ENCODE assay signal across 16 cellular contexts in genomic region chr1:157966034-157966671, GRCh38. TPM values are rescaled to one million over a fixed set of nuclear protein-coding genes. Genes with fewer than 3 reads are reported as not detected.
DNase-seq lines count a peak whose midpoint lies in the region; ATAC-seq and TF ChIP-seq lines count a peak whose summit lies in the region.
"Had no signal": no experiment of that assay in that cellular context is flagged by ENCODE, and none has a peak within 500 bp of the region (broad histone marks: within the 10 kb centered on the region; RNA-seq: fewer than 3 reads in every experiment).

No MANE protein-coding gene starts in this region.

- POLR2A ChIA-PET in SK-N-SH (lab: Yijun Ruan, JAX): no interaction called here
- POLR2A ChIA-PET in activated CD8-positive, alpha-beta T cell treated with anti-CD3 and anti-CD28 coated beads, Interleukin-2, amount 10 ng/mL, durations not matched to agents 7 days and 5 days (lab: Charles Lee): no interaction called here

- H3K27me3 ChIP-seq in SK-N-SH (ENCODE audit: insufficient read depth) (peaks cover 5% of the 10 kb centered on the region; the same call in 1 of the 2 replicates), duodenal mucosa (ENCODE audit: control insufficient read depth in 1 of 2, insufficient read depth in 2 of 2, low read length in 2 of 2) (peaks cover 0 to 2% of the 10 kb centered on the region in 2 donors), mesenchymal stem cell (ENCODE audit: control insufficient read depth in 1 of 2, insufficient read depth in 1 of 2, low read length in 2 of 2) (no peaks in the 10 kb centered on the region)
- H3K27me3 ChIP-seq: ovary had no signal

- H3K9ac ChIP-seq in SK-N-SH (no peak overlapping the region), duodenal mucosa (ENCODE audit: low read depth in 1 of 2, low read length in 2 of 2) (peak overlapping the region; percentile 2 to 17), mesenchymal stem cell (ENCODE audit: low read length) (peak overlapping the region; percentile 24)

- H3K4me1 Mint-ChIP-seq in activated CD8-positive, alpha-beta T cell treated with anti-CD3 and anti-CD28 coated beads, Interleukin-2, amount 10 ng/mL, durations not matched to agents 7 days and 5 days (ENCODE audit: low read depth): no peaks in the 10 kb centered on the region

- H2BK120ac ChIP-seq in mesenchymal stem cell (ENCODE audit: low read depth, low read length): no peak overlapping the region

- H3K27me3 Mint-ChIP-seq in activated CD8-positive, alpha-beta T cell treated with anti-CD3 and anti-CD28 coated beads, Interleukin-2, amount 10 ng/mL, durations not matched to agents 7 days and 5 days (ENCODE audit: low read depth): peaks cover 4% of the 10 kb centered on the region

- TF ChIP-seq EP300 in SK-N-SH (IDR thresholded peaks at IDR 0.05; ENCODE audit: borderline replicate concordance in 1 of 2, low read depth in 1 of 2, low read length in 1 of 2): no peak

- H3K79me1 ChIP-seq in mesenchymal stem cell (replicated peaks; ENCODE audit: low read length, poor library complexity, severe bottlenecking): peaks cover 2% of the 10 kb centered on the region

- H3K4me1 ChIP-seq in SK-N-SH (ENCODE audit: control insufficient read depth in 1 of 2, insufficient read depth in 2 of 2, low read depth in 1 of 2, low read length in 1 of 2): peaks cover 6 to 30% of the 10 kb centered on the region in 2 experiments; a peak in 3 of 4 replicates
- peaks cover 44 to 60% of the 10 kb centered on the region in 2 donors for H3K4me1 ChIP-seq in duodenal mucosa (ENCODE audit: control insufficient read depth in 1 of 2, insufficient read depth in 2 of 2, low read length in 2 of 2)
- peaks cover 39% of the 10 kb centered on the region for H3K4me1 ChIP-seq in mesenchymal stem cell (ENCODE audit: control insufficient read depth, insufficient read depth, low read depth, low read length)

- H3K27ac ChIP-seq in SK-N-SH (ENCODE audit: low read depth in 2 of 2, low read length in 1 of 2) (no peak overlapping the region), duodenal mucosa (ENCODE audit: low read depth, low read length) (no peak overlapping the region), mesenchymal stem cell (ENCODE audit: low read length, poor library complexity, severe bottlenecking) (peak overlapping the region; percentile 99)
- H3K27ac ChIP-seq: ovary had no signal

- DNase-seq in SK-N-SH: no peak
- peak; percentile 74 for DNase-seq in mesenchymal stem cell
- DNase-seq in NCI-H2196 treated with DMSO at 0.1 percent for 48 hours (lab: John Stamatoyannopoulos, UW; ENCODE audit: unreplicated experiment): no peak
- DNase-seq in SW 1271 (lab: John Stamatoyannopoulos, UW): no peak
- no peak for DNase-seq in activated CD8-positive, alpha-beta T cell treated with anti-CD3 and anti-CD28 coated beads, Interleukin-2, amount 10 ng/mL, durations not matched to agents 7 days and 5 days
- DNase-seq: 8988T; activated CD4-positive, alpha-beta T cell treated with anti-CD3 and anti-CD28 coated beads for 36 hours; foreskin melanocyte; left ventricle myocardium superior; NCI-H1417; ovary; stimulated activated CD4-positive, alpha-beta T cell treated with anti-CD3 and anti-CD28 coated beads, Interleukin-4, amount 100 ng/mL, for 24 hours; stimulated activated naive CD8-positive, alpha-beta T cell treated with anti-CD3 and anti-CD28 coated beads, Interleukin-15, amount 100 ng/mL, for 72 hours had no signal

- H3K9me2 ChIP-seq in SK-N-SH: no peaks in the 10 kb centered on the region

- ATAC-seq in SK-N-SH treated with all-trans-retinoic acid at 6 μM for 48 hours (no peak), GM21390 (IDR thresholded peaks at IDR 0.05; ENCODE audit: unreplicated experiment) (no peak)
- ATAC-seq in activated CD8-positive, alpha-beta T cell treated with anti-CD3 and anti-CD28 coated beads, Interleukin-2, amount 10 ng/mL, durations not matched to agents 7 days and 5 days: no peak
- ATAC-seq: activated CD4-positive, alpha-beta T cell treated with anti-CD3 and anti-CD28 coated beads for 36 hours; left ventricle myocardium superior; stimulated activated naive CD8-positive, alpha-beta T cell treated with anti-CD3 and anti-CD28 coated beads, Interleukin-15, amount 100 ng/mL, for 72 hours had no signal

- H3K9me3 Mint-ChIP-seq in activated CD8-positive, alpha-beta T cell treated with anti-CD3 and anti-CD28 coated beads, Interleukin-2, amount 10 ng/mL, durations not matched to agents 7 days and 5 days (ENCODE audit: insufficient read depth): no peaks in the 10 kb centered on the region
- H3K9me3 Mint-ChIP-seq: stimulated activated naive CD8-positive, alpha-beta T cell treated with anti-CD3 and anti-CD28 coated beads, Interleukin-15, amount 100 ng/mL, for 72 hours had no signal

- TF ChIP-seq RAD21 in SK-N-SH (IDR thresholded peaks at IDR 0.05; ENCODE audit: low read length): no peak

- H3K18ac ChIP-seq in mesenchymal stem cell (ENCODE audit: low read depth in 1 of 2, low read length in 2 of 2): no peak overlapping the region

- H3K4ac ChIP-seq in mesenchymal stem cell (ENCODE audit: low read depth in 1 of 2, low read length in 2 of 2): no peak overlapping the region

- TF ChIP-seq CTCF in SK-N-SH (IDR thresholded peaks at IDR 0.05): no peak

- no peak overlapping the region for H3K14ac ChIP-seq in mesenchymal stem cell (ENCODE audit: low read length in 2 of 2)

- peak overlapping the region; percentile 99 for H2BK5ac ChIP-seq in mesenchymal stem cell (ENCODE audit: low read depth, low read length, poor library complexity, severe bottlenecking)

- no peak overlapping the region for H2BK15ac ChIP-seq in mesenchymal stem cell (ENCODE audit: low read depth, poor library complexity, severe bottlenecking)

- peak overlapping the region; percentile 100 for H2AK5ac ChIP-seq in mesenchymal stem cell (ENCODE audit: low read length, severe bottlenecking)

- H3K4me2 ChIP-seq in SK-N-SH (no peak overlapping the region), mesenchymal stem cell (ENCODE audit: low read length, poor library complexity, severe bottlenecking) (no peak overlapping the region)

- H2AFZ ChIP-seq in SK-N-SH (ENCODE audit: low read depth): no peak overlapping the region
- H2AFZ ChIP-seq in mesenchymal stem cell (ENCODE audit: low read depth, low read length): no peak overlapping the region

- CTCF ChIA-PET in SK-N-SH (lab: Yijun Ruan, JAX): interaction anchor here (0.7 to 1.4 kb wide), 4 partner anchors 18 to 1042 kb away, joined by 3 to 5 read pairs (median 3); no protein-coding TSS in a partner anchor
- CTCF ChIA-PET in activated CD8-positive, alpha-beta T cell treated with anti-CD3 and anti-CD28 coated beads, Interleukin-2, amount 10 ng/mL, durations not matched to agents 7 days and 5 days (lab: Charles Lee): no interaction called here

- H4K91ac ChIP-seq in mesenchymal stem cell (ENCODE audit: low read length): no peak overlapping the region

- H3F3A ChIP-seq in SK-N-SH (replicated peaks; ENCODE audit: insufficient read depth): peaks cover 29% of the 10 kb centered on the region

- no peaks in the 10 kb centered on the region for H4K20me1 ChIP-seq in SK-N-SH (ENCODE audit: insufficient read depth)

- no peak overlapping the region for H3K27ac Mint-ChIP-seq in activated CD8-positive, alpha-beta T cell treated with anti-CD3 and anti-CD28 coated beads, Interleukin-2, amount 10 ng/mL, durations not matched to agents 7 days and 5 days
- H3K27ac Mint-ChIP-seq: activated CD4-positive, alpha-beta T cell treated with anti-CD3 and anti-CD28 coated beads for 36 hours; stimulated activated naive CD8-positive, alpha-beta T cell treated with anti-CD3 and anti-CD28 coated beads, Interleukin-15, amount 100 ng/mL, for 72 hours had no signal

- WGBS in SK-N-SH (ENCODE audit: low lambda C conversion rate): 48% methylated on average over 9 of the region's 9 CpGs
- 25% methylated on average over 9 of the region's 9 CpGs for WGBS in mesenchymal stem cell

- no peak overlapping the region for H2BK12ac ChIP-seq in mesenchymal stem cell (ENCODE audit: low read length in 2 of 2)

- no peak overlapping the region for H3K4me3 Mint-ChIP-seq in activated CD8-positive, alpha-beta T cell treated with anti-CD3 and anti-CD28 coated beads, Interleukin-2, amount 10 ng/mL, durations not matched to agents 7 days and 5 days
- H3K4me3 Mint-ChIP-seq: activated CD4-positive, alpha-beta T cell treated with anti-CD3 and anti-CD28 coated beads for 36 hours; stimulated activated naive CD8-positive, alpha-beta T cell treated with anti-CD3 and anti-CD28 coated beads, Interleukin-15, amount 100 ng/mL, for 72 hours had no signal

- H3K79me2 ChIP-seq in SK-N-SH (ENCODE audit: insufficient read depth): no peaks in the 10 kb centered on the region

- no peak overlapping the region for H3K4me3 ChIP-seq in SK-N-SH (ENCODE audit: low read depth in 2 of 2, low read length in 1 of 2)
- H3K4me3 ChIP-seq in duodenal mucosa (ENCODE audit: low read depth in 1 of 2, low read length in 2 of 2): no peak overlapping the region
- no peak overlapping the region for H3K4me3 ChIP-seq in mesenchymal stem cell (ENCODE audit: insufficient read depth in 1 of 2, low read depth in 1 of 2, low read length in 2 of 2)
- H3K4me3 ChIP-seq: ovary had no signal

- H3K9me3 ChIP-seq in SK-N-SH (no peaks in the 10 kb centered on the region), duodenal mucosa (ENCODE audit: control insufficient read depth in 1 of 2, low read length in 2 of 2) (no peaks in the 10 kb centered on the region), mesenchymal stem cell (ENCODE audit: control insufficient read depth, low read length) (peaks cover 6% of the 10 kb centered on the region)
- H3K9me3 ChIP-seq: ovary had no signal

- no peaks in the 10 kb centered on the region for H3K36me3 ChIP-seq in SK-N-SH (replicated peaks in 1 of 2; ENCODE audit: control insufficient read depth in 1 of 2, insufficient read depth in 2 of 2, low read length in 1 of 2)
- H3K36me3 ChIP-seq in duodenal mucosa (ENCODE audit: control insufficient read depth in 1 of 2, insufficient read depth in 2 of 2, low read length in 2 of 2): no peaks in the 10 kb centered on the region
- H3K36me3 ChIP-seq in mesenchymal stem cell (ENCODE audit: control insufficient read depth in 1 of 2, insufficient read depth in 2 of 2, low read depth in 1 of 2, low read length in 2 of 2): no peaks in the 10 kb centered on the region
- H3K36me3 ChIP-seq: ovary had no signal

- H3K23ac ChIP-seq in mesenchymal stem cell (ENCODE audit: low read length in 2 of 2): no peak overlapping the region

- H4K8ac ChIP-seq in mesenchymal stem cell (ENCODE audit: low read length): no peak overlapping the region

- H3K36me3 Mint-ChIP-seq in activated CD8-positive, alpha-beta T cell treated with anti-CD3 and anti-CD28 coated beads, Interleukin-2, amount 10 ng/mL, durations not matched to agents 7 days and 5 days (ENCODE audit: low read depth): no peaks in the 10 kb centered on the region

TF ChIP-seq in SK-N-SH, 30 proteins besides CTCF, POLR2A, EP300 and RAD21 (continues in another document):
- no peak for TF ChIP-seq MXI1 (IDR thresholded peaks at IDR 0.05; ENCODE audit: low read depth, low read length)

RNA-seq across cellular contexts. Expression of gene KIRREL1, which starts 27.3 kb away (rescaled TPM):
- polyA plus RNA-seq in SK-N-SH (2012; rRNA removed): 47.8 and 52.3 TPM in 2 replicates
- polyA plus RNA-seq in SK-N-SH (2012; cell fraction: cytosol; rRNA removed): 32.9 and 42.4 TPM in 2 replicates
- polyA plus RNA-seq in SK-N-SH (2012; cell fraction: nucleus; rRNA removed): 77.1 and 86.9 TPM in 2 replicates
- polyA plus RNA-seq in mesenchymal stem cell (2013, experiment 1 of 2): 133 TPM
- polyA plus RNA-seq in mesenchymal stem cell (2013, experiment 2 of 2): 130 TPM
- not detected for total RNA-seq in activated CD8-positive, alpha-beta T cell treated with anti-CD3 and anti-CD28 coated beads, Interleukin-2, amount 10 ng/mL, durations not matched to agents 7 days and 5 days
